Comparison of ENCODE assay signal across 8 cellular contexts in the genomic region with DNA sequence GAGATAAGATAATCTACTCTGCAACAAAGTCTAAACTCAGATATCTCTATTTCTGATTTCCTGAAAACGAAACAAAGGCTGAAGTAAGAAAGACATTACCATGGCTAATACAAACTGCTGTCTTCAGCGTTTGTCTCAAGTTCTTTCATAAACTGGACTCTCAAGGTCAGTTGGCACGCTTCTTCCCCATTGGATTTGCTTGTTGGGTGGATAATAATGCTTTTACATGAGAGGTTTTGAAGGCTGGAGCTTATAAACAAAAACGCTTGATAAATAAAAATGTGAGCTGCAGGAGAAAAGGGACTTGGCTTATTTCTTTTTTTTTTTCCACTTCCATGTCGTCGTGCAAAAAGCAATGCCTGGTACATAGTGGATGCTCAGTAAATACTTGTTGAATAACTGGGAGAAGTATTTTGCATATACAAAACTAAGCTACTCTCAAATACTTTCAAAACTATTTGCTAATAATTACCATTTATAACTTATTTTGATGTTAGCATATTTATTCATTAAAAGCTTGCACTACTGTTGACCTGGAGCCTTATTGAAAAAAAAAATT.
DNase-seq lines count a peak whose midpoint lies in the region; ATAC-seq and TF ChIP-seq lines count a peak whose summit lies in the region.

No MANE protein-coding gene starts in this region.

- TF ChIP-seq CTCF in brain microvascular endothelial cell (IDR thresholded peaks at IDR 0.05; ENCODE audit: low read depth, low read length, missing control alignments), result no peak
- TF ChIP-seq CTCF in uterus (IDR thresholded peaks at IDR 0.05), result no peak
- no peak for TF ChIP-seq CTCF in GM10266 (IDR thresholded peaks at IDR 0.05; ENCODE audit: control insufficient read depth, insufficient read depth, low read depth, missing control alignments)

- no peaks in the 10 kb centered on the region for H3K27me3 Mint-ChIP-seq in memory B cell

- H3K36me3 ChIP-seq in HUES6 (ENCODE audit: control insufficient read depth, insufficient read depth, low read length) (no peaks in the 10 kb centered on the region), brain microvascular endothelial cell (replicated peaks) (no peaks in the 10 kb centered on the region), uterus (no peaks in the 10 kb centered on the region)

- H3K9ac ChIP-seq in HUES6 (ENCODE audit: low read length), result peak overlapping the region; percentile 41

- peak overlapping the region; percentile 12; the same call in 1 of the 2 replicates for H3K4me3 ChIP-seq in HUES6 (ENCODE audit: low read depth, low read length)
- H3K4me3 ChIP-seq in brain microvascular endothelial cell (ENCODE audit: low read depth, low read length), result peak overlapping the region; percentile 17
- peak overlapping the region in 1 of 2 donors; percentile 18 for H3K4me3 ChIP-seq in uterus

- DNase-seq in DMS53 (lab: John Stamatoyannopoulos, UW), result peak; percentile 34
- DNase-seq in DMS53 treated with DMSO at 0.1 percent for 48 hours (lab: John Stamatoyannopoulos, UW; ENCODE audit: unreplicated experiment), result no peak
- DNase-seq in brain microvascular endothelial cell, result no peak
- DNase-seq in memory B cell (ENCODE audit: low spot score in 2 of 2), result no peak
- DNase-seq in uterus, result no peak
- DNase-seq in NOMO-1 treated with dmso at 0.1 percent for 144 hours (lab: John Stamatoyannopoulos, UW; ENCODE audit: unreplicated experiment), result no peak
- no peak for DNase-seq in GM10266 (ENCODE audit: extremely low spot score)

- H3K27ac Mint-ChIP-seq in memory B cell, result peak overlapping the region; percentile 98

- TF ChIP-seq POLR2A in uterus (IDR thresholded peaks at IDR 0.05), result no peak

- peak overlapping the region; percentile 77 for H3K4me3 Mint-ChIP-seq in memory B cell

- H3K36me3 Mint-ChIP-seq in memory B cell, result peaks cover 4% of the 10 kb centered on the region

- intact Hi-C loops in uterus (cut with DNase I; ENCODE audit: low total_unique reads), result no loop called here

- 0 out of 2 replicates have a peak, but pooled peaks cover 1% of the 10 kb centered on the region for H3K9me3 ChIP-seq in HUES6 (ENCODE audit: control insufficient read depth, insufficient read depth, low read depth, low read length)
- H3K9me3 ChIP-seq in uterus, result no peaks in the 10 kb centered on the region

- H3K27ac ChIP-seq in HUES6 (ENCODE audit: low read depth, low read length), result peak overlapping the region; percentile 79
- H3K27ac ChIP-seq in brain microvascular endothelial cell, result peak overlapping the region; percentile 91
- H3K27ac ChIP-seq in uterus, result peak overlapping the region; percentile 92 to 100

- peaks cover 15% of the 10 kb centered on the region for H3K4me1 Mint-ChIP-seq in memory B cell

- no peaks in the 10 kb centered on the region for H3K9me3 Mint-ChIP-seq in memory B cell

- in situ Hi-C loops in brain microvascular endothelial cell (cut with HindIII; ENCODE audit: low pct_ligation_motif_present, low sequenced_read_pairs), result no loop called here

- H3K27me3 ChIP-seq in HUES6 (ENCODE audit: control insufficient read depth, insufficient read depth, low read length) (no peaks in the 10 kb centered on the region), brain microvascular endothelial cell (replicated peaks) (no peaks in the 10 kb centered on the region), uterus (no peaks in the 10 kb centered on the region)

- peaks cover 18% of the 10 kb centered on the region for H3K4me1 ChIP-seq in HUES6 (ENCODE audit: control insufficient read depth, insufficient read depth, low read length)
- no peaks in the 10 kb centered on the region for H3K4me1 ChIP-seq in uterus

- no peak for ATAC-seq in memory B cell (ENCODE audit: low read depth)
